In genomic region chr10:31426425-31426824, GRCh38 we compare ENCODE assay signal across 9 cellular contexts.
DNase-seq lines count a peak whose midpoint lies in the region; TF ChIP-seq lines count a peak whose summit lies in the region.
"Had no signal": no experiment of that assay in that cellular context is flagged by ENCODE, and none has a peak within 500 bp of the region (broad histone marks: within the 10 kb centered on the region; RNA-seq: fewer than 3 reads in every experiment).

No MANE protein-coding gene starts in this region.

- H3K36me3 Mint-ChIP-seq in osteocyte (ENCODE audit: unreplicated experiment), result peaks cover 6% of the 10 kb centered on the region
- H3K36me3 Mint-ChIP-seq in endodermal cell (ENCODE audit: low read depth), result no peaks in the 10 kb centered on the region

- H3K4me3 ChIP-seq in esophagus muscularis mucosa, result no peak overlapping the region
- no peak overlapping the region for H3K4me3 ChIP-seq in endodermal cell (ENCODE audit: low read length)

- TF ChIP-seq EP300 in esophagus muscularis mucosa (IDR thresholded peaks at IDR 0.05), result no peak

- intact Hi-C loops in esophagus muscularis mucosa (cut with DNase I), result no loop called here

- H3K27ac Mint-ChIP-seq in osteocyte (ENCODE audit: unreplicated experiment) (peak overlapping the region; percentile 79), endodermal cell (no peak overlapping the region)

- H3K9ac ChIP-seq in endodermal cell (ENCODE audit: extremely low read depth, low read length, poor library complexity, severe bottlenecking), result no peak overlapping the region

- peaks cover 30 to 56% (median 38%) of the 10 kb centered on the region in 4 donors for H3K4me1 ChIP-seq in esophagus muscularis mucosa
- no peaks in the 10 kb centered on the region for H3K4me1 ChIP-seq in endodermal cell (ENCODE audit: control insufficient read depth, insufficient read depth, low read length)

- TF ChIP-seq CTCF in esophagus muscularis mucosa (IDR thresholded peaks at IDR 0.05), result no peak
- no peak for TF ChIP-seq CTCF in osteocyte (IDR thresholded peaks at IDR 0.05)
- no peak for TF ChIP-seq CTCF in GM10248 (IDR thresholded peaks at IDR 0.05; ENCODE audit: control extremely low read depth, extremely low read depth, low read depth, missing control alignments)
- TF ChIP-seq CTCF in endodermal cell (conservative IDR thresholded peaks at IDR 0.05), result no peak

- DNase-seq in DMS 273 (lab: John Stamatoyannopoulos, UW; ENCODE audit: unreplicated experiment), result peak; percentile 56
- peak; percentile 79 for DNase-seq in NCI-H226
- DNase-seq in esophagus muscularis mucosa (ENCODE audit: extremely low spot score), result no peak
- no peak for DNase-seq in osteocyte (ENCODE audit: extremely low spot score, unreplicated experiment)
- no peak for DNase-seq in stimulated activated CD4-positive, alpha-beta T cell treated with anti-CD3 and anti-CD28 coated beads, Interleukin-15, amount 100 ng/mL, for 24 hours
- no peak for DNase-seq in GM10248 (ENCODE audit: extremely low spot score)
- no peak for DNase-seq in DMS153 treated with DMSO at 0.1 percent for 48 hours (lab: John Stamatoyannopoulos, UW; ENCODE audit: unreplicated experiment)
- no peak for DNase-seq in endodermal cell
- DNase-seq: naive thymus-derived CD8-positive, alpha-beta T cell had no signal

- H3K27ac ChIP-seq in esophagus muscularis mucosa (replicated peaks in 1 of 4), result peak overlapping the region; percentile 10 to 37 (median 28)
- H3K27ac ChIP-seq in endodermal cell (ENCODE audit: low read depth, low read length), result no peak overlapping the region

- no peaks in the 10 kb centered on the region for H3K27me3 Mint-ChIP-seq in osteocyte (ENCODE audit: unreplicated experiment)
- H3K27me3 Mint-ChIP-seq in endodermal cell (ENCODE audit: insufficient read depth), result no peaks in the 10 kb centered on the region
- H3K27me3 Mint-ChIP-seq: naive thymus-derived CD8-positive, alpha-beta T cell had no signal

- H3K4me1 Mint-ChIP-seq in osteocyte (ENCODE audit: unreplicated experiment) (peaks cover 24% of the 10 kb centered on the region), endodermal cell (no peaks in the 10 kb centered on the region)

- POLR2A ChIA-PET in GM10248 (lab: Yijun Ruan, JAX), result no interaction called here

- no peak for TF ChIP-seq POLR2A in esophagus muscularis mucosa (IDR thresholded peaks at IDR 0.05; ENCODE audit: low read depth)

- H3K9me3 ChIP-seq in esophagus muscularis mucosa (no peaks in the 10 kb centered on the region), endodermal cell (ENCODE audit: control insufficient read depth, low read length) (no peaks in the 10 kb centered on the region)

- H3K36me3 ChIP-seq in esophagus muscularis mucosa, result no peaks in the 10 kb centered on the region
- no peaks in the 10 kb centered on the region for H3K36me3 ChIP-seq in endodermal cell (ENCODE audit: control insufficient read depth, insufficient read depth, low read length)

- CTCF ChIA-PET in GM10248 (lab: Yijun Ruan, JAX), result no interaction called here

- H3K4me3 Mint-ChIP-seq in osteocyte (ENCODE audit: unreplicated experiment) (no peak overlapping the region), endodermal cell (no peak overlapping the region)
- H3K4me3 Mint-ChIP-seq: naive thymus-derived CD8-positive, alpha-beta T cell had no signal

- WGBS in esophagus muscularis mucosa, result 54% methylated on average over 2 of the region's 2 CpGs
- 87 to 100% methylated on average over 1 to 2 of the region's 2 CpGs for WGBS in endodermal cell (ENCODE audit: insufficient coverage in 1 of 2, insufficient read length in 1 of 2), 2 experiments

- H3K27me3 ChIP-seq in esophagus muscularis mucosa (no peaks in the 10 kb centered on the region), endodermal cell (ENCODE audit: control insufficient read depth, insufficient read depth, low read length, poor library complexity, severe bottlenecking) (no peaks in the 10 kb centered on the region)

- peaks cover 16% of the 10 kb centered on the region for H3K9me3 Mint-ChIP-seq in osteocyte (ENCODE audit: unreplicated experiment)
- H3K9me3 Mint-ChIP-seq in endodermal cell, result peaks cover 2% of the 10 kb centered on the region

Comparison
In these comparisons a context has a peak if more than half of its experiments do, and no peak if none do; other contexts are left out.
1. DNase-seq: peak in DMS 273 (single experiment) and NCI-H226 (single experiment); none in esophagus muscularis mucosa (single experiment), osteocyte (single experiment), stimulated activated CD4-positive, alpha-beta T cell treated with anti-CD3 and anti-CD28 coated beads, Interleukin-15, amount 100 ng/mL, for 24 hours (single experiment), GM10248 (single experiment), DMS153 treated with DMSO at 0.1 percent for 48 hours (single experiment) and endodermal cell (single experiment).